In genomic region chr21:41953249-41953830, GRCh38 we compare ENCODE assay signal across 8 cellular contexts. TPM values are rescaled to one million over a fixed set of nuclear protein-coding genes. Genes with fewer than 3 reads are reported as not detected.
A peak's percentile ranks its signal among the peaks of the same experiment; 100 is the strongest.
DNase-seq lines count a peak whose midpoint lies in the region; ATAC-seq and TF ChIP-seq lines count a peak whose summit lies in the region.

No MANE protein-coding gene starts in this region.

- peaks cover 10% of the 10 kb centered on the region for H3K4me1 Mint-ChIP-seq in activated T-cell treated with anti-CD3 and anti-CD28 coated beads, Interleukin-2, amount 50 U/mL, for 4 hours (ENCODE audit: low read depth)
- H3K4me1 Mint-ChIP-seq in endodermal cell, result peaks cover 31% of the 10 kb centered on the region
- peaks cover 4 to 25% (median 9%) of the 10 kb centered on the region in 7 donors for H3K4me1 Mint-ChIP-seq in naive thymus-derived CD4-positive, alpha-beta T cell

- H3K36me3 Mint-ChIP-seq in activated T-cell treated with anti-CD3 and anti-CD28 coated beads, Interleukin-2, amount 50 U/mL, for 4 hours (ENCODE audit: insufficient read depth), result no peaks in the 10 kb centered on the region
- H3K36me3 Mint-ChIP-seq in endodermal cell (ENCODE audit: low read depth), result no peaks in the 10 kb centered on the region
- H3K36me3 Mint-ChIP-seq in naive thymus-derived CD4-positive, alpha-beta T cell, result peaks cover 0 to 4% (median 0%) of the 10 kb centered on the region in 5 donors

- no peaks in the 10 kb centered on the region for H3K36me3 ChIP-seq in endodermal cell (ENCODE audit: control insufficient read depth, insufficient read depth, low read length)
- H3K36me3 ChIP-seq in naive thymus-derived CD4-positive, alpha-beta T cell (ENCODE audit: control insufficient read depth in 2 of 3, insufficient read depth in 3 of 3, low read length in 3 of 3), result no peaks in the 10 kb centered on the region

- peaks cover 19% of the 10 kb centered on the region for H3K4me1 ChIP-seq in endodermal cell (ENCODE audit: control insufficient read depth, insufficient read depth, low read length)
- peaks cover 0 to 6% of the 10 kb centered on the region in 2 donors for H3K4me1 ChIP-seq in naive thymus-derived CD4-positive, alpha-beta T cell (ENCODE audit: control insufficient read depth in 2 of 2, insufficient read depth in 2 of 2, low read length in 2 of 2)

- TF ChIP-seq POLR2A in NB4 (IDR thresholded peaks at IDR 0.05; ENCODE audit: extremely low read depth, insufficient read length), result no peak

- no peak for TF ChIP-seq CTCF in NB4 (IDR thresholded peaks at IDR 0.05; ENCODE audit: low read depth, low read length)
- no peak for TF ChIP-seq CTCF in endodermal cell (conservative IDR thresholded peaks at IDR 0.05)

- no peak for DNase-seq in activated T-cell treated with anti-CD3 and anti-CD28 coated beads, Interleukin-2, amount 50 U/mL, for 4 hours
- no peak for DNase-seq in activated T-cell treated with anti-CD3 and anti-CD28 coated beads, Interleukin-2, amount 50 U/mL, for 1 hour
- DNase-seq in NB4 (ENCODE audit: low read depth) (no peak), endodermal cell (peak; percentile 72), NCI-H1048 (lab: John Stamatoyannopoulos, UW) (no peak), middle frontal gyrus (ENCODE audit: extremely low spot score, low spot score) (no peak)
- peak in 3 of 9 donors; percentile 6 to 46 (median 8) for DNase-seq in naive thymus-derived CD4-positive, alpha-beta T cell

- peaks cover 22% of the 10 kb centered on the region for H3K27me3 Mint-ChIP-seq in activated T-cell treated with anti-CD3 and anti-CD28 coated beads, Interleukin-2, amount 50 U/mL, for 4 hours (ENCODE audit: low read depth)
- H3K27me3 Mint-ChIP-seq in endodermal cell (ENCODE audit: insufficient read depth), result peaks cover 18% of the 10 kb centered on the region
- peaks cover 0 to 26% (median 7%) of the 10 kb centered on the region in 5 donors for H3K27me3 Mint-ChIP-seq in naive thymus-derived CD4-positive, alpha-beta T cell

- no peaks in the 10 kb centered on the region for H3K9me3 ChIP-seq in endodermal cell (ENCODE audit: control insufficient read depth, low read length)
- H3K9me3 ChIP-seq in naive thymus-derived CD4-positive, alpha-beta T cell (ENCODE audit: control insufficient read depth in 2 of 3, low read length in 3 of 3), result no peaks in the 10 kb centered on the region

- H3K4me3 ChIP-seq in NB4 (ENCODE audit: low read depth, low read length) (peak overlapping the region; percentile 40), endodermal cell (ENCODE audit: low read length) (peak overlapping the region; percentile 81)
- no peak overlapping the region for H3K4me3 ChIP-seq in naive thymus-derived CD4-positive, alpha-beta T cell (ENCODE audit: low read length)

- no peak overlapping the region for H3K27ac ChIP-seq in endodermal cell (ENCODE audit: low read depth, low read length)
- no peak overlapping the region for H3K27ac ChIP-seq in naive thymus-derived CD4-positive, alpha-beta T cell (ENCODE audit: low read depth, low read length)

- H3K9ac ChIP-seq in endodermal cell (ENCODE audit: extremely low read depth, low read length, poor library complexity, severe bottlenecking), result peak overlapping the region; percentile 30

- H3K4me3 Mint-ChIP-seq in activated T-cell treated with anti-CD3 and anti-CD28 coated beads, Interleukin-2, amount 50 U/mL, for 4 hours, result peak overlapping the region; percentile 46
- H3K4me3 Mint-ChIP-seq in endodermal cell, result peak overlapping the region; percentile 66
- peak overlapping the region; percentile 16 to 78 (median 64) for H3K4me3 Mint-ChIP-seq in naive thymus-derived CD4-positive, alpha-beta T cell

- no peak overlapping the region for H3K27ac Mint-ChIP-seq in endodermal cell
- H3K27ac Mint-ChIP-seq in naive thymus-derived CD4-positive, alpha-beta T cell, result peak overlapping the region in 1 of 9 donors; percentile 34

- ATAC-seq in activated T-cell treated with anti-CD3 and anti-CD28 coated beads, Interleukin-2, amount 50 U/mL, for 4 hours, result peak; percentile 29 to 32
- ATAC-seq in naive thymus-derived CD4-positive, alpha-beta T cell, result peak; percentile 44
- ATAC-seq in HG03439 (IDR thresholded peaks at IDR 0.05; ENCODE audit: unreplicated experiment), result no peak

- POLR2A ChIA-PET in naive thymus-derived CD4-positive, alpha-beta T cell (lab: Charles Lee), result no interaction called here

- CTCF ChIA-PET in naive thymus-derived CD4-positive, alpha-beta T cell (lab: Charles Lee), result no interaction called here

- 0 to 1% methylated on average over 5 to 67 of the region's 67 CpGs for WGBS in endodermal cell (ENCODE audit: insufficient coverage in 1 of 2, insufficient read length in 1 of 2), 2 experiments

- H3K27me3 ChIP-seq in endodermal cell (ENCODE audit: control insufficient read depth, insufficient read depth, low read length, poor library complexity, severe bottlenecking), result peaks cover 20% of the 10 kb centered on the region
- H3K27me3 ChIP-seq in naive thymus-derived CD4-positive, alpha-beta T cell (ENCODE audit: control insufficient read depth in 2 of 2, insufficient read depth in 2 of 2, low read length in 2 of 2), result no peaks in the 10 kb centered on the region

- H3K9me3 Mint-ChIP-seq in activated T-cell treated with anti-CD3 and anti-CD28 coated beads, Interleukin-2, amount 50 U/mL, for 4 hours, result no peaks in the 10 kb centered on the region
- no peaks in the 10 kb centered on the region for H3K9me3 Mint-ChIP-seq in endodermal cell
- H3K9me3 Mint-ChIP-seq in naive thymus-derived CD4-positive, alpha-beta T cell, result peaks cover 0 to 3% (median 0%) of the 10 kb centered on the region in 11 donors

- intact Hi-C loops in naive thymus-derived CD4-positive, alpha-beta T cell (cut with micrococcal nuclease), result loop anchor here in 1 of 2 donors (2.0 kb wide), 1 partner anchor 27 kb away; no protein-coding TSS in a partner anchor

RNA-seq across cellular contexts. Expression of gene C2CD2, which starts 0.5 kb away (rescaled TPM):
- 1 to 10 TPM; 1.6 to 7.4 (median 4.3) TPM for total RNA-seq in activated T-cell treated with anti-CD3 and anti-CD28 coated beads, Interleukin-2, amount 50 U/mL, for 4 hours
- total RNA-seq in endodermal cell, result 10 to 100 TPM; 26.3 to 28.7 TPM
- 8.9 TPM for polyA plus RNA-seq in endodermal cell (2013, experiment 1 of 2)
- polyA plus RNA-seq in endodermal cell (2013, experiment 2 of 2), result 7.2 TPM
- 10 to 100 TPM in 4 of 5 experiments, 1 to 10 TPM in 1; 7.1 to 14.8 (median 14.0) TPM for total RNA-seq in naive thymus-derived CD4-positive, alpha-beta T cell
- polyA plus RNA-seq in naive thymus-derived CD4-positive, alpha-beta T cell, result 1 to 10 TPM; 2.8 to 4.9 TPM

RNA-seq across cellular contexts. Expression of gene ZBTB21, which starts 56.8 kb away (rescaled TPM):
- total RNA-seq in activated T-cell treated with anti-CD3 and anti-CD28 coated beads, Interleukin-2, amount 50 U/mL, for 4 hours, result 10 to 100 TPM; 25.6 to 33.7 (median 27.2) TPM
- total RNA-seq in endodermal cell, result 10 to 100 TPM; 17.3 to 23.1 TPM
- polyA plus RNA-seq in endodermal cell (2013, experiment 1 of 2), result 14.0 TPM
- polyA plus RNA-seq in endodermal cell (2013, experiment 2 of 2), result 14.4 TPM
- 100 to 1,000 TPM in 2 of 5 experiments, 10 to 100 TPM in 3; 16.8 to 137 (median 25.2) TPM for total RNA-seq in naive thymus-derived CD4-positive, alpha-beta T cell
- 1 to 10 TPM; 4.3 to 9.7 TPM for polyA plus RNA-seq in naive thymus-derived CD4-positive, alpha-beta T cell
